ENCODE assay signal across 11 cellular contexts in the genomic region with DNA sequence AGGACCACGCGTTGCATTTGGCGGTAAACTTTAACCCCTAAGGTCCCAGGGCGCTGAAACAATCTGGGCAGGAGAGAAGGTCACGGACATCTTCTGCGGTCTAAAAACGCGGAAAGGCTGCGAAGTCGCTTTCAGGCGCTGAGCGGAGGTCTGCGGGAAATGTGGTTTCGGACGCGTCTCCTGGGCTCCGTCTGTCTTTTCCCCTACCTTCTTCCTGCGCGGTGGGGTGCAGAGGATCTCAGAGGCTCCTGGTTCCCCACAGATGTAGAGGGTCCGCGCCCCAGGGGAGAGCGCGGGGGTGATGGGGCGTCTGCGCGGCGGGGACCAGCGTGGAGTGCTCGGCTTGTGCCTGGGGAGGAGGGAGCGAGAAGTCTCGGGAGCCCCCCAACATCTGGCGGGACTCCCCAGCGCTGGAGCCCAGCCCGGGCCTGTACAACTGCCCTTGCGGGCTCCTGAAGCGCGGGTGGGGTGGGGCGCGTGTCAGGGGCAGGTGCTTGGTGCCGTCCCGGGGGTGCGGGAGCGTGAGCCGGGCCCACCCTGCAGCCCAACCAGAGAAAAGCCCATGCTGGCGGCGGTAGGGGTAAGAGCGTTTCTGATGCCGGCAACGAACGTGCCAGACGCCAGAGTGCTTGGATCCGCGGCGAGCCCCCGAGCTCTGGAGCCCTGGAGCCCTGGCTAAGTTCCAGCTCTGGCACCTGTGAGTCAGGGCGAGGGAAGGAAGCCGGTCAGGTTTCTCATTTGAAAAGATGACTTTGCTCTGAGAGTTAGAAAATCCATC. TPM values are rescaled to one million over a fixed set of nuclear protein-coding genes. Genes with fewer than 3 reads are reported as not detected.
DNase-seq lines count a peak whose midpoint lies in the region; ATAC-seq and TF ChIP-seq lines count a peak whose summit lies in the region.
"Had no signal": no experiment of that assay in that cellular context is flagged by ENCODE, and none has a peak within 500 bp of the region (broad histone marks: within the 10 kb centered on the region; RNA-seq: fewer than 3 reads in every experiment).

No MANE protein-coding gene starts in this region.

- no peak overlapping the region for H3K4me2 ChIP-seq in osteoblast (ENCODE audit: insufficient read depth, low read length)

- no peak overlapping the region for H3K27ac Mint-ChIP-seq in effector memory CD8-positive, alpha-beta T cell
- H3K27ac Mint-ChIP-seq: HFFc6 had no signal

- peak overlapping the region; percentile 23 to 43 for H3K4me3 Mint-ChIP-seq in effector memory CD8-positive, alpha-beta T cell
- H3K4me3 Mint-ChIP-seq: HFFc6 had no signal

- H3K4me1 Mint-ChIP-seq in effector memory CD8-positive, alpha-beta T cell (ENCODE audit: low read depth in 2 of 2) = peaks cover 0 to 8% of the 10 kb centered on the region in 2 donors

- TF ChIP-seq CTCF in retinal pigment epithelial cell (conservative IDR thresholded peaks at IDR 0.05; ENCODE audit: low read depth, low read length) (no peak), GM10266 (IDR thresholded peaks at IDR 0.05; ENCODE audit: control insufficient read depth, insufficient read depth, low read depth, missing control alignments) (no peak), osteoblast (IDR thresholded peaks at IDR 0.05; ENCODE audit: extremely low read depth, low read depth, low read length) (no peak)

- H3K9me3 Mint-ChIP-seq in effector memory CD8-positive, alpha-beta T cell = peaks cover 0 to 7% of the 10 kb centered on the region in 2 donors

- no peak for ATAC-seq in effector memory CD8-positive, alpha-beta T cell (replicated peaks)
- ATAC-seq: K562 had no signal

- no peaks in the 10 kb centered on the region for H3K79me2 ChIP-seq in osteoblast (ENCODE audit: insufficient read depth, low read length)

- no peaks in the 10 kb centered on the region for H4K20me1 ChIP-seq in osteoblast (ENCODE audit: insufficient read depth, low read length)

- H2AFZ ChIP-seq in osteoblast (ENCODE audit: low read length) = no peak overlapping the region

- H3K27me3 ChIP-seq in osteoblast (ENCODE audit: insufficient read depth, low read length) = peaks cover 4% of the 10 kb centered on the region

- DNase-seq in NCI-H510A (lab: John Stamatoyannopoulos, UW) (peak; percentile 14), NCI-H510A treated with DMSO at 0.1 percent for 48 hours (lab: John Stamatoyannopoulos, UW) (no peak), NCI-H2107 treated with DMSO at 0.1 percent for 48 hours (lab: John Stamatoyannopoulos, UW; ENCODE audit: unreplicated experiment) (peak; percentile 9), retinal pigment epithelial cell (ENCODE audit: low read depth) (peak; percentile 6), AG08395 (ENCODE audit: low spot score) (no peak), GM10266 (ENCODE audit: extremely low spot score) (no peak), osteoblast (ENCODE audit: insufficient read length, low spot score, missing footprints) (no peak)
- DNase-seq in effector memory CD8-positive, alpha-beta T cell = no peak
- DNase-seq: activated effector memory CD4-positive, alpha-beta T cell treated with anti-CD3 and anti-CD28 coated beads, Interleukin-2, amount 50 U/mL, for 16 hours; HFFc6 had no signal

- no peaks in the 10 kb centered on the region for H3K9me3 ChIP-seq in osteoblast (ENCODE audit: low read depth, low read length)

- no peaks in the 10 kb centered on the region for H3K36me3 Mint-ChIP-seq in effector memory CD8-positive, alpha-beta T cell (ENCODE audit: insufficient read depth)

- H3K4me3 ChIP-seq in retinal pigment epithelial cell (ENCODE audit: low read length) = peak overlapping the region; percentile 42
- no peak overlapping the region for H3K4me3 ChIP-seq in osteoblast (ENCODE audit: insufficient read depth, low read length)
- H3K4me3 ChIP-seq: K562 had no signal

- no peak overlapping the region for H3K27ac ChIP-seq in osteoblast (ENCODE audit: low read depth, low read length)

- H3K4me1 ChIP-seq in osteoblast (ENCODE audit: insufficient read depth, low read length) = no peaks in the 10 kb centered on the region

- no peaks in the 10 kb centered on the region for H3K36me3 ChIP-seq in osteoblast (ENCODE audit: insufficient read depth, low read length)

- H3K27me3 Mint-ChIP-seq in effector memory CD8-positive, alpha-beta T cell = peaks cover 30 to 59% of the 10 kb centered on the region in 2 donors

RNA-seq across cellular contexts. Expression of a gene that starts 58.2 kb away (rescaled TPM):
- total RNA-seq in osteoblast = 17.4 and 18.3 TPM in 2 replicates

Comparison
In these comparisons a context has a peak if more than half of its experiments do, and no peak if none do; other contexts are left out.
1. DNase-seq: peak in NCI-H510A (single experiment), NCI-H2107 treated with DMSO at 0.1 percent for 48 hours (single experiment) and retinal pigment epithelial cell (single experiment); none in NCI-H510A treated with DMSO at 0.1 percent for 48 hours (single experiment), effector memory CD8-positive, alpha-beta T cell (0 of 3), AG08395 (single experiment), GM10266 (single experiment) and osteoblast (single experiment).